11 cellular contexts compared by ENCODE assay signal in genomic region chr17:40021471-40021961, GRCh38. TPM values are rescaled to one million over a fixed set of nuclear protein-coding genes. Genes with fewer than 3 reads are reported as not detected.
DNase-seq lines count a peak whose midpoint lies in the region; ATAC-seq and TF ChIP-seq lines count a peak whose summit lies in the region.
"Had no signal": no experiment of that assay in that cellular context is flagged by ENCODE, and none has a peak within 500 bp of the region (broad histone marks: within the 10 kb centered on the region; RNA-seq: fewer than 3 reads in every experiment).

No MANE protein-coding gene starts in this region.

- no CpG with 5 or more reads among the region's 8 CpGs for WGBS in H9 (ENCODE audit: extremely low coverage, insufficient read length, low lambda C conversion rate)
- 64 to 91% methylated on average over 2 to 8 of the region's 8 CpGs for WGBS in transverse colon (ENCODE audit: low coverage in 1 of 2), 2 donors

- no peak overlapping the region for H2AK5ac ChIP-seq in H9 (ENCODE audit: insufficient read length, low read length)

- no peak overlapping the region for H4K91ac ChIP-seq in H9 (ENCODE audit: insufficient read length, low read depth, low read length)

- TF ChIP-seq POLR2A in transverse colon (IDR thresholded peaks at IDR 0.05) = no peak

- no peak overlapping the region for H2BK5ac ChIP-seq in H9 (ENCODE audit: insufficient read length, low read length)

- peaks cover 0 to 13% (median 4%) of the 10 kb centered on the region in 4 donors for H3K36me3 ChIP-seq in transverse colon

- H3K23ac ChIP-seq in H9 (ENCODE audit: insufficient read length, low read depth, low read length) = no peak overlapping the region

- H3K27ac ChIP-seq in H9 (ENCODE audit: insufficient read length, low read depth, low read length) (no peak overlapping the region), foreskin keratinocyte (no peak overlapping the region), transverse colon (peak overlapping the region in 3 of 4 donors; percentile 38 to 80 (median 67))

- H3K27me3 Mint-ChIP-seq in H9 (ENCODE audit: low read depth) (no peaks in the 10 kb centered on the region), natural killer cell (ENCODE audit: low read depth in 2 of 2) (no peaks in the 10 kb centered on the region)
- no peaks in the 10 kb centered on the region for H3K27me3 Mint-ChIP-seq in activated CD4-positive, alpha-beta T cell treated with anti-CD3 and anti-CD28 coated beads, Interleukin-2, amount 10 ng/mL, durations not matched to agents 24 days and 14 days
- H3K27me3 Mint-ChIP-seq: stimulated activated naive CD8-positive, alpha-beta T cell treated with anti-CD3 and anti-CD28 coated beads, Interleukin-15, Interleukin-2, amounts not matched to agents 100 ng/mL and 50 ng/mL, for 24 hours had no signal

- H4K5ac ChIP-seq in H9 (ENCODE audit: insufficient read length, low read depth, low read length) = no peak overlapping the region

- H3K56ac ChIP-seq in H9 (ENCODE audit: insufficient read length, low read depth, low read length) = no peak overlapping the region

- intact Hi-C loops in transverse colon (cut with DNase I; ENCODE audit: low total_unique reads) (no loop called here), natural killer cell (cut with micrococcal nuclease) (no loop called here)
- intact Hi-C loops in activated CD4-positive, alpha-beta T cell treated with anti-CD3 and anti-CD28 coated beads, Interleukin-2, amount 10 ng/mL, durations not matched to agents 24 days and 14 days (cut with micrococcal nuclease) = no loop called here

- H3K9me3 ChIP-seq in H9 (ENCODE audit: control insufficient read depth, low read depth, low read length) = no peaks in the 10 kb centered on the region
- H3K9me3 ChIP-seq in transverse colon = no peaks in the 10 kb centered on the region

- H3K36me3 Mint-ChIP-seq in H9 (ENCODE audit: insufficient read depth in 1 of 3, low read depth in 3 of 3) = peaks cover 25 to 59% (median 59%) of the 10 kb centered on the region in 3 experiments; a peak in 6 of 7 replicates
- H3K36me3 Mint-ChIP-seq in activated CD4-positive, alpha-beta T cell treated with anti-CD3 and anti-CD28 coated beads, Interleukin-2, amount 10 ng/mL, durations not matched to agents 24 days and 14 days (ENCODE audit: low read depth) = peaks cover 38% of the 10 kb centered on the region
- H3K36me3 Mint-ChIP-seq in natural killer cell = no peaks in the 10 kb centered on the region

- no peak overlapping the region for H2AFZ ChIP-seq in H9 (ENCODE audit: low read length)

- H3K27me3 ChIP-seq in H9 (ENCODE audit: insufficient read depth, low read length) = no peaks in the 10 kb centered on the region
- H3K27me3 ChIP-seq in foreskin keratinocyte = no peaks in the 10 kb centered on the region
- no peaks in the 10 kb centered on the region for H3K27me3 ChIP-seq in transverse colon

- ATAC-seq in foreskin keratinocyte (peak; percentile 88), natural killer cell (no peak)
- ATAC-seq: GM12878 had no signal

- no peak overlapping the region for H2BK120ac ChIP-seq in H9 (ENCODE audit: low read depth, low read length, poor library complexity, severe bottlenecking)

- no peak overlapping the region for H3K14ac ChIP-seq in H9 (ENCODE audit: insufficient read depth, low read length)

- no peaks in the 10 kb centered on the region for H3K79me2 ChIP-seq in H9 (ENCODE audit: insufficient read depth, low read length)

- no peak overlapping the region for H3K4me2 ChIP-seq in H9 (ENCODE audit: insufficient read depth, insufficient read length, low read length)

- peaks cover 16 to 35% of the 10 kb centered on the region in 2 experiments for H3K4me1 Mint-ChIP-seq in H9
- H3K4me1 Mint-ChIP-seq in activated CD4-positive, alpha-beta T cell treated with anti-CD3 and anti-CD28 coated beads, Interleukin-2, amount 10 ng/mL, durations not matched to agents 24 days and 14 days = peaks cover 12% of the 10 kb centered on the region
- H3K4me1 Mint-ChIP-seq in natural killer cell = peaks cover 11 to 22% of the 10 kb centered on the region in 2 donors

- H3K4me1 ChIP-seq in H9 (ENCODE audit: insufficient read depth, low read length) (peaks cover 4% of the 10 kb centered on the region; the same call in 1 of the 2 replicates), foreskin keratinocyte (peaks cover 35% of the 10 kb centered on the region), transverse colon (peaks cover 12 to 61% (median 52%) of the 10 kb centered on the region in 4 donors)

- H3K9me3 Mint-ChIP-seq in H9 (no peaks in the 10 kb centered on the region; a peak in 1 of 5 replicates), natural killer cell (no peaks in the 10 kb centered on the region)
- no peaks in the 10 kb centered on the region for H3K9me3 Mint-ChIP-seq in activated CD4-positive, alpha-beta T cell treated with anti-CD3 and anti-CD28 coated beads, Interleukin-2, amount 10 ng/mL, durations not matched to agents 24 days and 14 days
- H3K9me3 Mint-ChIP-seq: stimulated activated naive CD8-positive, alpha-beta T cell treated with anti-CD3 and anti-CD28 coated beads, Interleukin-15, Interleukin-2, amounts not matched to agents 100 ng/mL and 50 ng/mL, for 24 hours had no signal

- H2BK15ac ChIP-seq in H9 (ENCODE audit: low read depth, low read length) = no peak overlapping the region

- no peaks in the 10 kb centered on the region for H4K20me1 ChIP-seq in H9 (ENCODE audit: control insufficient read depth, insufficient read depth, insufficient read length)

- TF ChIP-seq CTCF in H9 (conservative IDR thresholded peaks at IDR 0.05) (no peak), foreskin keratinocyte (conservative IDR thresholded peaks at IDR 0.05) (no peak), transverse colon (IDR thresholded peaks at IDR 0.05) (no peak), natural killer cell (IDR thresholded peaks at IDR 0.05) (no peak)

- no peaks in the 10 kb centered on the region for H3K79me1 ChIP-seq in H9 (ENCODE audit: insufficient read depth, low read depth, low read length, poor library complexity, severe bottlenecking)

- H2BK20ac ChIP-seq in H9 (ENCODE audit: low read depth, low read length, poor library complexity, severe bottlenecking) = no peak overlapping the region

- no peak overlapping the region for H3K4me3 ChIP-seq in transverse colon
- H3K4me3 ChIP-seq: GM12878 had no signal

- in situ Hi-C loops in transverse colon (cut with MboI; ENCODE audit: low pct_ligation_motif_present in 1 of 4, low pct_unique_long_range_greater_than_20kb in 1 of 4, low sequenced_read_pairs in 3 of 4) = loop anchor here in 1 of 4 donors (25.0 kb wide), 1 partner anchor 266 kb away; the partner anchor contains the start of gene CDC6

- no peak for DNase-seq in H9
- peak; percentile 51 for DNase-seq in UCSD-AML1 (lab: John Stamatoyannopoulos, UW; ENCODE audit: unreplicated experiment)
- DNase-seq in foreskin keratinocyte = peak; percentile 93 to 97
- DNase-seq in transverse colon = no peak
- DNase-seq in activated CD4-positive, alpha-beta T cell treated with anti-CD3 and anti-CD28 coated beads, Interleukin-2, amount 10 ng/mL, durations not matched to agents 24 days and 14 days = no peak
- no peak for DNase-seq in cerebellar cortex (ENCODE audit: low spot score)
- DNase-seq in natural killer cell = no peak
- DNase-seq: head of caudate nucleus, KBM-7 had no signal

- no peak overlapping the region for H2BK12ac ChIP-seq in H9 (ENCODE audit: insufficient read length, low read depth, low read length)

- H3K27ac Mint-ChIP-seq in H9 (peak overlapping the region in 2 of 3 experiments; percentile 53 to 86; a peak in 4 of 7 replicates), natural killer cell (peak overlapping the region in 1 of 2 donors; percentile 43)
- H3K27ac Mint-ChIP-seq in activated CD4-positive, alpha-beta T cell treated with anti-CD3 and anti-CD28 coated beads, Interleukin-2, amount 10 ng/mL, durations not matched to agents 24 days and 14 days = no peak overlapping the region
- H3K27ac Mint-ChIP-seq: stimulated activated naive CD8-positive, alpha-beta T cell treated with anti-CD3 and anti-CD28 coated beads, Interleukin-15, Interleukin-2, amounts not matched to agents 100 ng/mL and 50 ng/mL, for 24 hours had no signal

- H4K8ac ChIP-seq in H9 (replicated peaks; ENCODE audit: insufficient read length, low read depth, low read length) = no peak overlapping the region

- H3K4me3 Mint-ChIP-seq in H9 = no peak overlapping the region
- H3K4me3 Mint-ChIP-seq in activated CD4-positive, alpha-beta T cell treated with anti-CD3 and anti-CD28 coated beads, Interleukin-2, amount 10 ng/mL, durations not matched to agents 24 days and 14 days = no peak overlapping the region
- H3K4me3 Mint-ChIP-seq in natural killer cell = no peak overlapping the region
- H3K4me3 Mint-ChIP-seq: stimulated activated naive CD8-positive, alpha-beta T cell treated with anti-CD3 and anti-CD28 coated beads, Interleukin-15, Interleukin-2, amounts not matched to agents 100 ng/mL and 50 ng/mL, for 24 hours had no signal

- no peak overlapping the region for H3K4ac ChIP-seq in H9 (ENCODE audit: low read depth, low read length)

- H3K18ac ChIP-seq in H9 (ENCODE audit: insufficient read length, low read depth, low read length) = no peak overlapping the region

- TF ChIP-seq EP300 in transverse colon (IDR thresholded peaks at IDR 0.05; ENCODE audit: low read depth) = no peak

- H3K23me2 ChIP-seq in H9 (ENCODE audit: insufficient read length, low read depth, low read length, poor library complexity, severe bottlenecking) = no peaks in the 10 kb centered on the region

- H3K9ac ChIP-seq in H9 (ENCODE audit: extremely low read depth, insufficient read length, low read length) = no peak overlapping the region

- H3T11ph ChIP-seq in H9 (ENCODE audit: low read length) = no peak overlapping the region

RNA-seq across cellular contexts. Expression of gene CSF3, which starts 6.3 kb away (rescaled TPM):
- not detected in 2 replicates for total RNA-seq in H9 (2021)
- 4.3 and 5.1 TPM in 2 replicates for total RNA-seq in foreskin keratinocyte
- 5.5 and 6.2 TPM in 2 replicates for polyA plus RNA-seq in foreskin keratinocyte
- 10 to 100 TPM in 1 of 4 donors, 1 to 10 TPM in 1, not detected in 2; 2.6 to 38.9 TPM for total RNA-seq in transverse colon
- not detected in 2 replicates for total RNA-seq in activated CD4-positive, alpha-beta T cell treated with anti-CD3 and anti-CD28 coated beads, Interleukin-2, amount 10 ng/mL, durations not matched to agents 24 days and 14 days
- not detected for total RNA-seq in natural killer cell

RNA-seq across cellular contexts. Expression of gene MED24, which starts 32.7 kb away (rescaled TPM):
- total RNA-seq in H9 (2021) (104 and 105 TPM in 2 replicates), foreskin keratinocyte (49.1 and 57.7 TPM in 2 replicates), transverse colon (100 to 1,000 TPM in 2 of 4 donors, 10 to 100 TPM in 2; 64.3 to 294 (median 112) TPM), natural killer cell (100 to 1,000 TPM; 115 to 141 (median 126) TPM)
- 55.0 and 67.2 TPM in 2 replicates for polyA plus RNA-seq in foreskin keratinocyte
- total RNA-seq in activated CD4-positive, alpha-beta T cell treated with anti-CD3 and anti-CD28 coated beads, Interleukin-2, amount 10 ng/mL, durations not matched to agents 24 days and 14 days = 118 and 122 TPM in 2 replicates

RNA-seq across cellular contexts. Expression of gene PSMD3, which starts 40.9 kb away (rescaled TPM):
- 174 and 177 TPM in 2 replicates for total RNA-seq in H9 (2021)
- 160 and 182 TPM in 2 replicates for total RNA-seq in foreskin keratinocyte
- 172 and 186 TPM in 2 replicates for polyA plus RNA-seq in foreskin keratinocyte
- total RNA-seq in transverse colon = 100 to 1,000 TPM in 3 of 4 donors, 10 to 100 TPM in 1; 80.7 to 117 (median 112) TPM
- 199 and 204 TPM in 2 replicates for total RNA-seq in activated CD4-positive, alpha-beta T cell treated with anti-CD3 and anti-CD28 coated beads, Interleukin-2, amount 10 ng/mL, durations not matched to agents 24 days and 14 days
- total RNA-seq in natural killer cell = 10 to 100 TPM; 66.1 to 83.8 (median 78.9) TPM

RNA-seq across cellular contexts. Expression of gene THRA, which starts 41.2 kb away (rescaled TPM):
- total RNA-seq in H9 (2021) (9.8 and 10.1 TPM in 2 replicates), foreskin keratinocyte (7.2 and 7.9 TPM in 2 replicates), transverse colon (10 to 100 TPM; 32.6 to 82.6 (median 58.6) TPM), natural killer cell (10 to 100 TPM; 40.8 to 55.7 (median 42.3) TPM)
- polyA plus RNA-seq in foreskin keratinocyte = 4.6 and 5.4 TPM in 2 replicates
- total RNA-seq in activated CD4-positive, alpha-beta T cell treated with anti-CD3 and anti-CD28 coated beads, Interleukin-2, amount 10 ng/mL, durations not matched to agents 24 days and 14 days = 4.5 and 5.1 TPM in 2 replicates

RNA-seq across cellular contexts. Expression of gene GSDMA, which starts 58.7 kb away (rescaled TPM):
- not detected in 2 replicates for total RNA-seq in H9 (2021)
- total RNA-seq in foreskin keratinocyte = 3.6 and 4.3 TPM in 2 replicates
- 2.5 and 2.8 TPM in 2 replicates for polyA plus RNA-seq in foreskin keratinocyte
- total RNA-seq in transverse colon = 1 to 10 TPM in 1 of 4 donors, not detected in 3; 3.7 TPM
- 0.69 and 0.84 TPM in 2 replicates for total RNA-seq in activated CD4-positive, alpha-beta T cell treated with anti-CD3 and anti-CD28 coated beads, Interleukin-2, amount 10 ng/mL, durations not matched to agents 24 days and 14 days
- 1 to 10 TPM; 1.1 to 3.2 (median 2.1) TPM for total RNA-seq in natural killer cell
- total RNA-seq: GM12878 had no signal

Comparison
In these comparisons a context has a peak if more than half of its experiments do, and no peak if none do; other contexts are left out.
1. DNase-seq: peak in UCSD-AML1 (single experiment) and foreskin keratinocyte (2 of 2); none in H9 (single experiment), transverse colon (single experiment), activated CD4-positive, alpha-beta T cell treated with anti-CD3 and anti-CD28 coated beads, Interleukin-2, amount 10 ng/mL, durations not matched to agents 24 days and 14 days (single experiment), cerebellar cortex (single experiment) and natural killer cell (single experiment).
2. H3K27ac ChIP-seq: peak in transverse colon (3 of 4); none in H9 (single experiment) and foreskin keratinocyte (single experiment).